19 cellular contexts compared by ENCODE assay signal in genomic region chr7:120412665-120413064, GRCh38.
"Had no signal": no experiment of that assay in that cellular context is flagged by ENCODE, and none has a peak within 500 bp of the region (broad histone marks: within the 10 kb centered on the region; RNA-seq: fewer than 3 reads in every experiment).

No MANE protein-coding gene starts in this region.

- H3K4me3 Mint-ChIP-seq: activated B cell treated with CpG ODN at 0.5 μM for 24 hours; activated T-helper 17 cell treated with anti-CD3 and anti-CD28 coated beads, Interleukin-2, amount 50 U/mL, for 72 hours; endodermal cell; naive thymus-derived CD8-positive, alpha-beta T cell; stimulated activated memory B cell treated with anti-CD40 and anti-IgM and Interleukin-4, amounts not matched to agents 10 μg/mL and 1 μg/mL and 100 μg/mL, for 72 hours had no signal

- H3K9me3 Mint-ChIP-seq: activated B cell treated with CpG ODN at 0.5 μM for 24 hours; endodermal cell; stimulated activated memory B cell treated with anti-CD40 and anti-IgM and Interleukin-4, amounts not matched to agents 10 μg/mL and 1 μg/mL and 100 μg/mL, for 72 hours had no signal

- H3K4me3 ChIP-seq: body of pancreas, mucosa of descending colon, prostate gland, right lobe of liver, spleen, tibial nerve, vagina had no signal

- H3K9me3 ChIP-seq: body of pancreas, mucosa of descending colon, prostate gland, right lobe of liver, spleen, tibial nerve, vagina had no signal

- H3K27ac Mint-ChIP-seq: activated B cell treated with CpG ODN at 0.5 μM for 24 hours; activated T-helper 17 cell treated with anti-CD3 and anti-CD28 coated beads, Interleukin-2, amount 50 U/mL, for 72 hours; endodermal cell; naive thymus-derived CD8-positive, alpha-beta T cell; stimulated activated memory B cell treated with anti-CD40 and anti-IgM and Interleukin-4, amounts not matched to agents 10 μg/mL and 1 μg/mL and 100 μg/mL, for 72 hours had no signal

- H3K27ac ChIP-seq: body of pancreas, prostate gland, right lobe of liver, spleen, tibial nerve, vagina had no signal

- H3K4me1 Mint-ChIP-seq: activated B cell treated with CpG ODN at 0.5 μM for 24 hours; activated T-helper 17 cell treated with anti-CD3 and anti-CD28 coated beads, Interleukin-2, amount 50 U/mL, for 72 hours; endodermal cell; naive thymus-derived CD8-positive, alpha-beta T cell; stimulated activated memory B cell treated with anti-CD40 and anti-IgM and Interleukin-4, amounts not matched to agents 10 μg/mL and 1 μg/mL and 100 μg/mL, for 72 hours had no signal

- H3K36me3 Mint-ChIP-seq: naive thymus-derived CD8-positive, alpha-beta T cell; stimulated activated memory B cell treated with anti-CD40 and anti-IgM and Interleukin-4, amounts not matched to agents 10 μg/mL and 1 μg/mL and 100 μg/mL, for 72 hours had no signal

- H3K27me3 Mint-ChIP-seq: activated B cell treated with CpG ODN at 0.5 μM for 24 hours; activated T-helper 17 cell treated with anti-CD3 and anti-CD28 coated beads, Interleukin-2, amount 50 U/mL, for 72 hours; naive thymus-derived CD8-positive, alpha-beta T cell; stimulated activated memory B cell treated with anti-CD40 and anti-IgM and Interleukin-4, amounts not matched to agents 10 μg/mL and 1 μg/mL and 100 μg/mL, for 72 hours had no signal

- DNase-seq: activated B cell treated with CpG ODN at 0.5 μM for 24 hours; activated CD4-positive, alpha-beta T cell treated with anti-CD3 and anti-CD28 coated beads, Interleukin-2, amount 50 U/mL, for 1 hour; activated naive CD4-positive, alpha-beta T cell treated with anti-CD3 and anti-CD28 coated beads, Interleukin-2, amount 50 U/mL, for 16 hours; activated T-cell treated with anti-CD3 and anti-CD28 coated beads for 4 hours; body of pancreas; cerebellar nuclear complex; dermis blood vessel endothelial cell; endodermal cell; mucosa of descending colon; naive thymus-derived CD8-positive, alpha-beta T cell; right lobe of liver; spleen; stimulated activated CD4-positive, alpha-beta T cell treated with anti-CD3 and anti-CD28 coated beads, Interleukin-1b, Interleukin-23, amount 100 ng/mL, for 48 hours; T1000 had no signal

- H3K36me3 ChIP-seq: prostate gland, right lobe of liver, spleen, tibial nerve, vagina had no signal

- H3K4me1 ChIP-seq: body of pancreas, prostate gland, right lobe of liver, spleen, tibial nerve, vagina had no signal

- H3K27me3 ChIP-seq: body of pancreas, right lobe of liver, spleen, tibial nerve, vagina had no signal

- ATAC-seq: activated T-helper 17 cell treated with anti-CD3 and anti-CD28 coated beads, Interleukin-2, amount 50 U/mL, for 72 hours; body of pancreas; mucosa of descending colon; naive thymus-derived CD8-positive, alpha-beta T cell; right lobe of liver; stimulated activated memory B cell treated with anti-CD40 and anti-IgM and Interleukin-4, amounts not matched to agents 10 μg/mL and 1 μg/mL and 100 μg/mL, for 72 hours had no signal
